ENCODE assay signal across 1 cellular context in genomic region chr9:114339130-114339908, GRCh38.
TF ChIP-seq lines count a peak whose summit lies in the region.

No MANE protein-coding gene starts in this region.

TF ChIP-seq in IMR-90, 13 proteins besides CTCF, POLR2A, EP300 and RAD21 (continued from another document):
- TF ChIP-seq, protein P1, sequence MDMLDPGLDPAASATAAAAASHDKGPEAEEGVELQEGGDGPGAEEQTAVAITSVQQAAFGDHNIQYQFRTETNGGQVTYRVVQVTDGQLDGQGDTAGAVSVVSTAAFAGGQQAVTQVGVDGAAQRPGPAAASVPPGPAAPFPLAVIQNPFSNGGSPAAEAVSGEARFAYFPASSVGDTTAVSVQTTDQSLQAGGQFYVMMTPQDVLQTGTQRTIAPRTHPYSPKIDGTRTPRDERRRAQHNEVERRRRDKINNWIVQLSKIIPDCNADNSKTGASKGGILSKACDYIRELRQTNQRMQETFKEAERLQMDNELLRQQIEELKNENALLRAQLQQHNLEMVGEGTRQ (IDR thresholded peaks at IDR 0.05; ENCODE audit: low read depth, low read length) = no peak
- TF ChIP-seq SMC3 (IDR thresholded peaks at IDR 0.05; ENCODE audit: low read depth, low read length) = peak; percentile 80
- no peak for TF ChIP-seq RFX5 (IDR thresholded peaks at IDR 0.05; ENCODE audit: low read depth, low read length)
